7 cellular contexts compared by ENCODE assay signal in the genomic region with DNA sequence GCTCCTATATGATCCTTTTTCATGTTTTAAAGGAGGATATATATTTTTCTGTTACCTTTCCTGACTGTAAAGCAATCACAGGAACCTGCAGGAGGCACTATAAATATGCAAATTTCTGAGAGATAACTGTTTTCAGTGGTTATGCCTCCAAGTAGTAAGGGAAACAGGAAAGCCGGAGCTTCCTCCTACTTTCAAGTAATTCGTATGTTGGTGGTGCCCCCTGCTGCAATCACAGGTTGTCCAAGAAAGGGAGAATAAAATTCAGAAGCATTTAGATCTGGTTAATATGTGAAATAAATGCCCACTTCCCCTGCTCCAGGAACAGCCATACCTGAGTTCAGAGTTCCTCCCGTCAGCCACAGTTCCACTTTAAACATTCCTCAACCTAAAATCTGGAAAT. TPM values are rescaled to one million over a fixed set of nuclear protein-coding genes. Genes with fewer than 3 reads are reported as not detected.
DNase-seq lines count a peak whose midpoint lies in the region; ATAC-seq and TF ChIP-seq lines count a peak whose summit lies in the region.

No MANE protein-coding gene starts in this region.

- DNase-seq in GF-D8 (lab: John Stamatoyannopoulos, UW) (peak; percentile 38), posterior vena cava (ENCODE audit: low spot score) (no peak)
- no peak for DNase-seq in CD8-positive, alpha-beta T cell
- no peak for DNase-seq in activated CD4-positive, alpha-beta T cell treated with anti-CD3 and anti-CD28 coated beads for 1 hour

- no peaks in the 10 kb centered on the region for H3K36me3 Mint-ChIP-seq in CD8-positive, alpha-beta T cell

- H3K27me3 ChIP-seq in liver (ENCODE audit: control insufficient read depth in 4 of 4, insufficient read depth in 4 of 4, low read length in 3 of 4) = peaks cover 0 to 15% (median 10%) of the 10 kb centered on the region in 4 donors
- peaks cover 7% of the 10 kb centered on the region for H3K27me3 ChIP-seq in CD8-positive, alpha-beta T cell (ENCODE audit: insufficient read depth, low read length)

- H3K27ac ChIP-seq in liver (ENCODE audit: low read depth in 1 of 2, low read length in 2 of 2) = no peak overlapping the region
- no peak overlapping the region for H3K27ac ChIP-seq in CD8-positive, alpha-beta T cell (ENCODE audit: low read depth, low read length)

- CTCF ChIA-PET in CD8-positive, alpha-beta T cell (lab: Charles Lee) = no interaction called here

- no peak overlapping the region for H3K27ac Mint-ChIP-seq in CD8-positive, alpha-beta T cell

- H3K4me3 ChIP-seq in liver (ENCODE audit: low read depth in 1 of 3, low read length in 3 of 3) = no peak overlapping the region
- no peak overlapping the region for H3K4me3 ChIP-seq in CD8-positive, alpha-beta T cell (ENCODE audit: low read depth, low read length)

- H3K4me3 Mint-ChIP-seq in CD8-positive, alpha-beta T cell = no peak overlapping the region

- no peaks in the 10 kb centered on the region for H3K9me3 ChIP-seq in liver (ENCODE audit: control insufficient read depth in 4 of 4, low read length in 3 of 4)
- no peaks in the 10 kb centered on the region for H3K9me3 ChIP-seq in CD8-positive, alpha-beta T cell (ENCODE audit: low read length)

- intact Hi-C loops in CD8-positive, alpha-beta T cell (cut with DNase I, micrococcal nuclease) = no loop called here
- intact Hi-C loops in posterior vena cava (cut with DNase I) = no loop called here

- peak; percentile 48 for ATAC-seq in HG02642 (IDR thresholded peaks at IDR 0.05; ENCODE audit: poor library complexity, unreplicated experiment)
- ATAC-seq in SK-N-SH treated with all-trans-retinoic acid at 6 μM for 48 hours = peak; percentile 63
- ATAC-seq in CD8-positive, alpha-beta T cell = no peak

- H3K9me3 Mint-ChIP-seq in CD8-positive, alpha-beta T cell = no peaks in the 10 kb centered on the region

- H3K36me3 ChIP-seq in liver (ENCODE audit: control insufficient read depth in 4 of 4, insufficient read depth in 3 of 4, low read depth in 1 of 4, low read length in 3 of 4) = no peaks in the 10 kb centered on the region
- H3K36me3 ChIP-seq in CD8-positive, alpha-beta T cell (ENCODE audit: insufficient read depth, low read length) = no peaks in the 10 kb centered on the region

- TF ChIP-seq CTCF in liver (IDR thresholded peaks at IDR 0.05; ENCODE audit: low read depth, low read length, missing input control) = peak; percentile 30
- no peak for TF ChIP-seq CTCF in CD8-positive, alpha-beta T cell (IDR thresholded peaks at IDR 0.05)

- peaks cover 26% of the 10 kb centered on the region for H3K27me3 Mint-ChIP-seq in CD8-positive, alpha-beta T cell (ENCODE audit: low read depth)

- POLR2A ChIA-PET in CD8-positive, alpha-beta T cell (lab: Charles Lee) = no interaction called here

- WGBS in liver = 17% methylated on average over 3 of the region's 3 CpGs

- TF ChIP-seq RAD21 in liver (IDR thresholded peaks at IDR 0.05) = peak; percentile 48 to 58

- no peaks in the 10 kb centered on the region for H3K4me1 Mint-ChIP-seq in CD8-positive, alpha-beta T cell (ENCODE audit: low read depth)

- no peak overlapping the region for H3K9ac ChIP-seq in liver (ENCODE audit: low read depth in 1 of 2, low read length in 2 of 2)

- H3K4me1 ChIP-seq in liver (ENCODE audit: control insufficient read depth in 4 of 4, insufficient read depth in 4 of 4, low read length in 3 of 4) = peaks cover 2 to 6% (median 4%) of the 10 kb centered on the region in 4 donors
- H3K4me1 ChIP-seq in CD8-positive, alpha-beta T cell (ENCODE audit: insufficient read depth, low read length) = peaks cover 11% of the 10 kb centered on the region

TF ChIP-seq in SK-N-SH treated with all-trans-retinoic acid at 6 μM for 48 hours, 23 proteins besides CTCF, POLR2A, EP300 and RAD21 (continues in another document):
- TF ChIP-seq ZNF565 (CRISPR knock-in tag; conservative IDR thresholded peaks at IDR 0.05; ENCODE audit: low read depth) (no peak), TCF4 (CRISPR knock-in tag; IDR thresholded peaks at IDR 0.05; ENCODE audit: borderline replicate concordance) (no peak), TOX (CRISPR knock-in tag; IDR thresholded peaks at IDR 0.05; ENCODE audit: borderline replicate concordance) (no peak), ZFP30 (CRISPR knock-in tag; IDR thresholded peaks at IDR 0.05) (no peak), BACH2 (CRISPR knock-in tag; IDR thresholded peaks at IDR 0.05; ENCODE audit: borderline replicate concordance) (no peak), SNAI2 (CRISPR knock-in tag; IDR thresholded peaks at IDR 0.05) (no peak), CSDC2 (CRISPR knock-in tag; IDR thresholded peaks at IDR 0.05) (no peak), ISL1 (CRISPR knock-in tag; IDR thresholded peaks at IDR 0.05) (no peak), PPARA (CRISPR knock-in tag; IDR thresholded peaks at IDR 0.05; ENCODE audit: borderline replicate concordance) (no peak), ZNF70 (CRISPR knock-in tag; IDR thresholded peaks at IDR 0.05) (no peak), OSR1 (CRISPR knock-in tag; IDR thresholded peaks at IDR 0.05) (no peak)
- TF ChIP-seq, protein P1, sequence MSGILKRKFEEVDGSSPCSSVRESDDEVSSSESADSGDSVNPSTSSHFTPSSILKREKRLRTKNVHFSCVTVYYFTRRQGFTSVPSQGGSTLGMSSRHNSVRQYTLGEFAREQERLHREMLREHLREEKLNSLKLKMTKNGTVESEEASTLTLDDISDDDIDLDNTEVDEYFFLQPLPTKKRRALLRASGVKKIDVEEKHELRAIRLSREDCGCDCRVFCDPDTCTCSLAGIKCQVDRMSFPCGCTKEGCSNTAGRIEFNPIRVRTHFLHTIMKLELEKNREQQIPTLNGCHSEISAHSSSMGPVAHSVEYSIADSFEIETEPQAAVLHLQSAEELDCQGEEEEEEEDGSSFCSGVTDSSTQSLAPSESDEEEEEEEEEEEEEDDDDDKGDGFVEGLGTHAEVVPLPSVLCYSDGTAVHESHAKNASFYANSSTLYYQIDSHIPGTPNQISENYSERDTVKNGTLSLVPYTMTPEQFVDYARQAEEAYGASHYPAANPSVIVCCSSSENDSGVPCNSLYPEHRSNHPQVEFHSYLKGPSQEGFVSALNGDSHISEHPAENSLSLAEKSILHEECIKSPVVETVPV (CRISPR knock-in tag; IDR thresholded peaks at IDR 0.05) = no peak

TF ChIP-seq in liver, 16 proteins besides CTCF, POLR2A, EP300 and RAD21:
- no peak for TF ChIP-seq JUND (IDR thresholded peaks at IDR 0.05)
- TF ChIP-seq YY1 (IDR thresholded peaks at IDR 0.05) = no peak
- no peak for TF ChIP-seq SP1 (IDR thresholded peaks at IDR 0.05)
- TF ChIP-seq RXRA (IDR thresholded peaks at IDR 0.05) = no peak
- no peak for TF ChIP-seq EGR1 (IDR thresholded peaks at IDR 0.05; ENCODE audit: low read depth in 2 of 2)
- TF ChIP-seq, protein P2, sequence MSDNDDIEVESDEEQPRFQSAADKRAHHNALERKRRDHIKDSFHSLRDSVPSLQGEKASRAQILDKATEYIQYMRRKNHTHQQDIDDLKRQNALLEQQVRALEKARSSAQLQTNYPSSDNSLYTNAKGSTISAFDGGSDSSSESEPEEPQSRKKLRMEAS (IDR thresholded peaks at IDR 0.05) = no peak
- TF ChIP-seq GABPA (IDR thresholded peaks at IDR 0.05 in 1 of 2, conservative IDR thresholded peaks at IDR 0.05 in 1 of 2) = no peak
- no peak for TF ChIP-seq NR2F2 (IDR thresholded peaks at IDR 0.05)
- TF ChIP-seq FOXA2 (IDR thresholded peaks at IDR 0.05) = no peak

RNA-seq across cellular contexts. Expression of a gene that starts 12.0 kb away (rescaled TPM):
- total RNA-seq in liver (1 to 10 TPM in 1 of 2 donors, under 1 TPM in 1; 0.50 to 8.5 TPM), posterior vena cava (1 to 10 TPM in 1 of 2 donors, under 1 TPM in 1; 0.71 to 2.0 TPM)
- polyA plus RNA-seq in liver = under 1 TPM; 0.08 to 0.43 TPM
- 1 to 10 TPM; 2.0 to 2.6 TPM for total RNA-seq in CD8-positive, alpha-beta T cell
